Comparison of ENCODE assay signal across 1 cellular context in genomic region chrX:140172401-140172800, GRCh38.
"Had no signal": no experiment of that assay in that cellular context is flagged by ENCODE, and none has a peak within 500 bp of the region (broad histone marks: within the 10 kb centered on the region; RNA-seq: fewer than 3 reads in every experiment).

No MANE protein-coding gene starts in this region.

- H3K36me3 ChIP-seq: MG63 had no signal

- H3K4me3 ChIP-seq: MG63 had no signal

- H3K9me3 ChIP-seq: MG63 had no signal
